Comparison of ENCODE assay signal across 9 cellular contexts in the genomic region with DNA sequence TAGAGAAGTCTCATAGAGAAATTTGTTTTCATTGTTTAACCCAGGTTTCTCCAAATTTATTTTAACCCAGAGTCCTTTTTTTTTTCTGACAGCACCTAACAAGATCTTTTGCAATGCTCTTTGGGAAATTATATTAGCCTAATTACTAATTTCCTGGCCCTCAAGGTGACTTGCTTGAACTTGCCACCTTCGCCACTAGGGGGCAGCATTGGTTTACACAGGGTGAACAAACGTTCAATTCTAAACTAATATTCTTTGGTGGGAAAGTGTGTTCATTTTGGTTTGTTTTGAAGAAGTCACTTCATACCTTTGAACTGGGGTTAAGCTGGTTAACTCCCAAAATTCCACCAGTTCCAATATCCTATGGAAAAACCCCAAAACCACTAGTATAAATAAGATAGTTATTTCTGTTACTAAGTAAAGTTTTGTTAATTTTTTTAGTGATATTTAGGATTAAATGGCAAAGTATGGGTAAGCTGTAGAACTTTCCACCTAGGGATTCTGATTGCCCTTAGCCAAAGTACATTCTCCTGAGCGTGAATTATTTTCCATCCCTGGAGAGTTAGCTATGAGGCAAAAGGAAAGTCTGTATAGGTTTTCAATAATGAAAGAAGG. TPM values are rescaled to one million over a fixed set of nuclear protein-coding genes. Genes with fewer than 3 reads are reported as not detected.
DNase-seq lines count a peak whose midpoint lies in the region; TF ChIP-seq lines count a peak whose summit lies in the region.
"Had no signal": no experiment of that assay in that cellular context is flagged by ENCODE, and none has a peak within 500 bp of the region (broad histone marks: within the 10 kb centered on the region; RNA-seq: fewer than 3 reads in every experiment).

No MANE protein-coding gene starts in this region.

- peaks cover 13% of the 10 kb centered on the region for H3K27me3 Mint-ChIP-seq in activated T-cell treated with anti-CD3 and anti-CD28 coated beads, Interleukin-2, amount 50 U/mL, for 24 hours

- no peaks in the 10 kb centered on the region for H3K79me2 ChIP-seq in PC-9 (ENCODE audit: low read depth)

- H3K36me3 Mint-ChIP-seq in activated T-cell treated with anti-CD3 and anti-CD28 coated beads, Interleukin-2, amount 50 U/mL, for 24 hours (ENCODE audit: low read depth): no peaks in the 10 kb centered on the region

- H3K9me3 Mint-ChIP-seq in activated T-cell treated with anti-CD3 and anti-CD28 coated beads, Interleukin-2, amount 50 U/mL, for 24 hours: no peaks in the 10 kb centered on the region

- H3K27ac ChIP-seq in PC-9: no peak overlapping the region

- H3K4me1 ChIP-seq in PC-9 (replicated peaks; ENCODE audit: insufficient read depth): no peaks in the 10 kb centered on the region

- H4K20me1 ChIP-seq in PC-9 (ENCODE audit: insufficient read depth): no peaks in the 10 kb centered on the region

- no peak overlapping the region for H2AFZ ChIP-seq in PC-9

- no peaks in the 10 kb centered on the region for H3K9me3 ChIP-seq in PC-9 (ENCODE audit: insufficient read depth, low read depth)

- H3K4me3 ChIP-seq in PC-9 (no peak overlapping the region), fibroblast of the aortic adventitia (ENCODE audit: low read depth, low read length) (no peak overlapping the region)

- no peak overlapping the region for H3K4me2 ChIP-seq in PC-9

- no TSS peak for BruUV-seq in PC-9 (replicated peaks; lab: Mats Ljungman, UMichigan)

- DNase-seq in SIG-M5 treated with dmso at 0.1 percent for 504 hours (lab: John Stamatoyannopoulos, UW; ENCODE audit: unreplicated experiment) (peak; percentile 64), SIG-M5 (lab: John Stamatoyannopoulos, UW) (no peak), HuH-7 (ENCODE audit: low spot score) (peak; percentile 20), PC-9 (peak; percentile 45 to 63), fibroblast of the aortic adventitia (ENCODE audit: low read depth) (peak; percentile 90), non-pigmented ciliary epithelial cell (ENCODE audit: low read depth) (peak; percentile 43), superior temporal gyrus (ENCODE audit: extremely low spot score) (peak; percentile 92)
- DNase-seq in activated T-cell treated with anti-CD3 and anti-CD28 coated beads, Interleukin-2, amount 50 U/mL, for 24 hours: peak; percentile 82

- H3F3A ChIP-seq in PC-9 (ENCODE audit: insufficient read depth, low read depth): no peaks in the 10 kb centered on the region

- POLR2A ChIA-PET in PC-9 (lab: Charles Lee; ENCODE audit: unreplicated experiment): interaction anchor here (0.7 kb wide), 2 partner anchors 11 to 1081 kb away, joined by 5 read pairs; no protein-coding TSS in a partner anchor

- no peak overlapping the region for H3K4me3 Mint-ChIP-seq in activated T-cell treated with anti-CD3 and anti-CD28 coated beads, Interleukin-2, amount 50 U/mL, for 24 hours

- CTCF ChIA-PET in PC-9 (lab: Charles Lee): interaction anchor here (0.6 to 1.0 kb wide), 2 partner anchors 8 to 469 kb away, joined by 3 to 7 read pairs; no protein-coding TSS in a partner anchor

- H3K4me1 Mint-ChIP-seq in activated T-cell treated with anti-CD3 and anti-CD28 coated beads, Interleukin-2, amount 50 U/mL, for 24 hours (ENCODE audit: low read depth): no peaks in the 10 kb centered on the region

- no peak overlapping the region for H3K27ac Mint-ChIP-seq in activated T-cell treated with anti-CD3 and anti-CD28 coated beads, Interleukin-2, amount 50 U/mL, for 24 hours

- intact Hi-C loops in PC-9 (cut with micrococcal nuclease; ENCODE audit: unreplicated experiment): loop anchor here (1.0 to 5.0 kb wide), 3 partner anchors 224 to 468 kb away; no protein-coding TSS in a partner anchor

- H3K27me3 ChIP-seq in PC-9 (ENCODE audit: insufficient read depth, low read depth): no peaks in the 10 kb centered on the region

- H3K9me2 ChIP-seq in PC-9 (ENCODE audit: insufficient read depth): no peaks in the 10 kb centered on the region

- TF ChIP-seq CTCF in PC-9 (conservative IDR thresholded peaks at IDR 0.05) (peak; percentile 96), fibroblast of the aortic adventitia (IDR thresholded peaks at IDR 0.05; ENCODE audit: insufficient read depth, low read length) (peak; percentile 89)

- H3K36me3 ChIP-seq in PC-9 (ENCODE audit: low read depth): no peaks in the 10 kb centered on the region

RNA-seq across cellular contexts. Expression of gene CCDC190, which starts 13.0 kb away (rescaled TPM):
- total RNA-seq in PC-9 (2021): not detected in 2 replicates
- 0.16 and 4.6 TPM in 2 replicates for total RNA-seq in fibroblast of the aortic adventitia (ENCODE audit: low replicate concordance)
- total RNA-seq: subcutaneous adipose tissue had no signal

RNA-seq across cellular contexts. Expression of gene HSD17B7, which starts 57.4 kb away (rescaled TPM):
- total RNA-seq in PC-9 (2021) (25.7 and 32.0 TPM in 2 replicates), fibroblast of the aortic adventitia (ENCODE audit: low replicate concordance) (8.4 TPM in 2 replicates)
